Comparison of ENCODE assay signal across 9 cellular contexts in the genomic region with DNA sequence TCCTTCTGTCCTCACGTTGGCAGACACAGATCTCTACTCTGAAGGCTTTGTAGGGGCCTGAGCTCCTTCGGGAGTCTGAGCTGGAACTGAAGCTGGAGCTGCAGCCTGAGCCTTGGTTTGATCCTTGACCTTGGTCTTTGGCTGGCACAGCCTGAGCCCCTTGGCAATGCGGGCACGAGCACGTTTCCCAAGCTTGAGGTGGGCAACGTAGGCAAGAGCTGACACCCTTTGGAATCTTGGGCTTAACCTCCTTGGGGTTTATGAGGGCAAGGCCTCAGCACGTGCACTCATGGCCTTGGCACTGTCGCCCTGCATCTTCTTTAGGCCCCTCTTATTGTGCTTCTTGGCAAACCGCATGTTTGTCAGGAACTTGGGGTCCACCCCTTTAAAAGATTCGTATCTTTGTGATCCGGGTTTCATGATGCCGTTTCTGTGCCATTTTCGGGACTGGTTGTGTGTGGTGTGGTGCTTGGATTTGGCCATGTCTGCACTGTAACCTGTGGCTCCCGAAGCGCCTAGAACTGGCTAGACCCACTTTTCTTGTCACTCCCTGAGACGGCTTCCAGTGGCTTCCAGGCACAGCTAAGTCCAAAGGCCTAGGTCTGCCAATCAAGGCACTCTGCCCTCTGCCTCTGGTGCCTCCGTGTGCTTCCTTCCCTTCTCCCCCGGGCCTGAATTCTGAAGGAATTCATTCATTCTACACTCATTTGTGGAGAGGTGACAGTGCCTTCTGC. TPM values are rescaled to one million over a fixed set of nuclear protein-coding genes. Genes with fewer than 3 reads are reported as not detected.
DNase-seq lines count a peak whose midpoint lies in the region; ATAC-seq, FAIRE-seq and TF ChIP-seq lines count a peak whose summit lies in the region.
"Had no signal": no experiment of that assay in that cellular context is flagged by ENCODE, and none has a peak within 500 bp of the region (broad histone marks: within the 10 kb centered on the region; RNA-seq: fewer than 3 reads in every experiment).

No MANE protein-coding gene starts in this region.

- TF ChIP-seq CTCF in CD14-positive monocyte (IDR thresholded peaks at IDR 0.05) (no peak), colonic mucosa (IDR thresholded peaks at IDR 0.05) (no peak), ovary (IDR thresholded peaks at IDR 0.05) (no peak)

- ATAC-seq in natural killer cell treated with Interleukin-12 subunit alpha and Interleukin-12 subunit beta and Interleukin-15 and Interleukin-18, amount 100 ng/mL, for 72 hours, result no peak
- ATAC-seq in GM21717 (IDR thresholded peaks at IDR 0.05; ENCODE audit: unreplicated experiment), result no peak

- no peak for FAIRE-seq in GM19239 (lab: Jason Lieb, UNC)

- H3K4me3 Mint-ChIP-seq in CD14-positive monocyte, result peak overlapping the region; percentile 82 to 91
- peak overlapping the region; percentile 94 for H3K4me3 Mint-ChIP-seq in natural killer cell treated with Interleukin-12 subunit alpha and Interleukin-12 subunit beta and Interleukin-15 and Interleukin-18, amount 100 ng/mL, for 72 hours

- H3K4me3 ChIP-seq in Jurkat, Clone E6-1 (ENCODE audit: low read length), result peak overlapping the region; percentile 65
- H3K4me3 ChIP-seq in colonic mucosa (no peak overlapping the region), ovary (no peak overlapping the region)

- TF ChIP-seq EP300 in ovary (IDR thresholded peaks at IDR 0.05), result no peak

- H3K4me1 ChIP-seq in colonic mucosa, result peaks cover 22% of the 10 kb centered on the region
- no peaks in the 10 kb centered on the region for H3K4me1 ChIP-seq in ovary (ENCODE audit: insufficient read depth)

- H3K9ac ChIP-seq in colonic mucosa (ENCODE audit: low read depth in 2 of 2, low read length in 2 of 2), result peak overlapping the region; percentile 66 to 85

- H3K9me3 ChIP-seq in colonic mucosa (no peaks in the 10 kb centered on the region), ovary (no peaks in the 10 kb centered on the region)

- 93 to 96% (median 95%) methylated on average over 18 of the region's 18 CpGs for WGBS in ovary, 3 donors

- peak overlapping the region; percentile 72 for H3K27ac ChIP-seq in colonic mucosa
- no peak overlapping the region for H3K27ac ChIP-seq in ovary

- H3K36me3 ChIP-seq in colonic mucosa (no peaks in the 10 kb centered on the region), ovary (no peaks in the 10 kb centered on the region)

- no peak for DNase-seq in CD14-positive monocyte (ENCODE audit: low spot score)
- DNase-seq in Jurkat, Clone E6-1 (ENCODE audit: low read depth, low spot score), result no peak
- peak; percentile 80 for DNase-seq in colonic mucosa
- no peak for DNase-seq in natural killer cell treated with Interleukin-12 subunit alpha and Interleukin-12 subunit beta and Interleukin-15 and Interleukin-18, amount 100 ng/mL, for 72 hours (ENCODE audit: low spot score)
- DNase-seq in central memory CD4-positive, alpha-beta T cell, result no peak
- no peak for DNase-seq in GM19239 (ENCODE audit: insufficient read length, low spot score)
- DNase-seq in ovary, result no peak
- DNase-seq: DMS79 had no signal

- H3K27me3 ChIP-seq in colonic mucosa (no peaks in the 10 kb centered on the region), ovary (no peaks in the 10 kb centered on the region)

- peaks cover 35 to 43% of the 10 kb centered on the region in 2 donors for H3K36me3 Mint-ChIP-seq in CD14-positive monocyte
- peaks cover 9% of the 10 kb centered on the region for H3K36me3 Mint-ChIP-seq in natural killer cell treated with Interleukin-12 subunit alpha and Interleukin-12 subunit beta and Interleukin-15 and Interleukin-18, amount 100 ng/mL, for 72 hours

- intact Hi-C loops in CD14-positive monocyte (cut with micrococcal nuclease), result loop anchor here (5.0 kb wide), 2 partner anchors 159 to 204 kb away; a partner anchor contains a TSS
- intact Hi-C loops in colonic mucosa (cut with DNase I), result loop anchor here (10.0 kb wide), 1 partner anchor 161 kb away; a partner anchor contains a TSS
- intact Hi-C loops in ovary (cut with DNase I), result no loop called here

- no peak for TF ChIP-seq POLR2A in ovary (IDR thresholded peaks at IDR 0.05)

- peaks cover 0 to 2% (median 0%) of the 10 kb centered on the region in 3 donors for H3K27me3 Mint-ChIP-seq in CD14-positive monocyte (ENCODE audit: low read depth in 3 of 3)
- no peaks in the 10 kb centered on the region for H3K27me3 Mint-ChIP-seq in natural killer cell treated with Interleukin-12 subunit alpha and Interleukin-12 subunit beta and Interleukin-15 and Interleukin-18, amount 100 ng/mL, for 72 hours

- peaks cover 89% of the 10 kb centered on the region for H3K4me1 Mint-ChIP-seq in CD14-positive monocyte
- peaks cover 73 to 88% of the 10 kb centered on the region in 2 donors for H3K4me1 Mint-ChIP-seq in natural killer cell treated with Interleukin-12 subunit alpha and Interleukin-12 subunit beta and Interleukin-15 and Interleukin-18, amount 100 ng/mL, for 72 hours (ENCODE audit: low read depth in 2 of 2)

- peaks cover 0 to 5% (median 0%) of the 10 kb centered on the region in 7 donors for H3K9me3 Mint-ChIP-seq in CD14-positive monocyte
- H3K9me3 Mint-ChIP-seq in natural killer cell treated with Interleukin-12 subunit alpha and Interleukin-12 subunit beta and Interleukin-15 and Interleukin-18, amount 100 ng/mL, for 72 hours, result peaks cover 6% of the 10 kb centered on the region

- peak overlapping the region; percentile 95 to 98 (median 98) for H3K27ac Mint-ChIP-seq in CD14-positive monocyte
- H3K27ac Mint-ChIP-seq in natural killer cell treated with Interleukin-12 subunit alpha and Interleukin-12 subunit beta and Interleukin-15 and Interleukin-18, amount 100 ng/mL, for 72 hours, result peak overlapping the region; percentile 88 to 94

RNA-seq across cellular contexts. Expression of a gene that starts 1.4 kb away (rescaled TPM):
- 10 to 100 TPM; 29.1 to 42.3 TPM for polyA plus RNA-seq in CD14-positive monocyte
- polyA plus RNA-seq in Jurkat, Clone E6-1 (2012; ENCODE audit: insufficient read depth, insufficient read length), result 12.8 TPM
- total RNA-seq in colonic mucosa, result 10 to 100 TPM; 23.3 to 25.1 TPM
- 10 to 100 TPM; 20.0 to 23.4 TPM for total RNA-seq in natural killer cell treated with Interleukin-12 subunit alpha and Interleukin-12 subunit beta and Interleukin-15 and Interleukin-18, amount 100 ng/mL, for 72 hours
- 1 to 10 TPM; 1.4 to 5.4 (median 3.4) TPM for total RNA-seq in ovary
- polyA plus RNA-seq in ovary, result 10 to 100 TPM in 1 of 2 donors, 1 to 10 TPM in 1; 1.1 to 21.0 TPM

Comparison
In these comparisons a context has a peak if more than half of its experiments do, and no peak if none do; other contexts are left out.
1. intact Hi-C loops: an anchor here in CD14-positive monocyte (5.0 kb wide) and colonic mucosa (10.0 kb wide); none called in ovary.